ENCODE assay signal across 14 cellular contexts in genomic region chr7:136179829-136180721, GRCh38.
DNase-seq lines count a peak whose midpoint lies in the region; ATAC-seq and TF ChIP-seq lines count a peak whose summit lies in the region.
"Had no signal": no experiment of that assay in that cellular context is flagged by ENCODE, and none has a peak within 500 bp of the region (broad histone marks: within the 10 kb centered on the region; RNA-seq: fewer than 3 reads in every experiment).

No MANE protein-coding gene starts in this region.

- CTCF ChIA-PET in OCI-LY7 (lab: Charles Lee; ENCODE audit: unreplicated experiment), result no interaction called here

- intact Hi-C loops in OCI-LY7 (cut with micrococcal nuclease; ENCODE audit: unreplicated experiment) (no loop called here), heart right ventricle (cut with DNase I) (no loop called here)

- no peaks in the 10 kb centered on the region; the same call in 1 of the 2 replicates for H3K27me3 ChIP-seq in BE2C
- H3K27me3 ChIP-seq in heart right ventricle, result no peaks in the 10 kb centered on the region

- 0 out of 2 replicates have a peak overlapping the region, but pooled peaks have one; percentile 13 for H2AFZ ChIP-seq in OCI-LY7 (ENCODE audit: low read length)

- H3K36me3 ChIP-seq in BE2C (no peaks in the 10 kb centered on the region), OCI-LY7 (ENCODE audit: insufficient read depth, low read length) (no peaks in the 10 kb centered on the region), heart right ventricle (no peaks in the 10 kb centered on the region)
- H3K36me3 ChIP-seq: HAP-1 had no signal

- H3K4me3 Mint-ChIP-seq in progenitor cell of endocrine pancreas (ENCODE audit: low read depth), result no peak overlapping the region
- H3K4me3 Mint-ChIP-seq: CD4-positive, CD25-positive, alpha-beta regulatory T cell; IgD-negative memory B cell had no signal

- H3K4me2 ChIP-seq in OCI-LY7 (ENCODE audit: low read length), result no peak overlapping the region

- TF ChIP-seq CTCF in BE2C (IDR thresholded peaks at IDR 0.05; ENCODE audit: low read depth, low read length) (no peak), OCI-LY7 (conservative IDR thresholded peaks at IDR 0.05; ENCODE audit: low read length) (no peak), heart right ventricle (IDR thresholded peaks at IDR 0.05) (no peak), progenitor cell of endocrine pancreas (IDR thresholded peaks at IDR 0.05; ENCODE audit: unreplicated experiment) (no peak)

- no peaks in the 10 kb centered on the region for H4K20me1 ChIP-seq in OCI-LY7 (ENCODE audit: insufficient read depth, low read length)

- H3K4me3 ChIP-seq in BE2C (ENCODE audit: low read depth, low read length) (no peak overlapping the region), OCI-LY7 (ENCODE audit: low read depth, low read length, poor library complexity, severe bottlenecking) (no peak overlapping the region), heart right ventricle (no peak overlapping the region)
- H3K4me3 ChIP-seq: HAP-1 had no signal

- H3K9me2 ChIP-seq in OCI-LY7 (ENCODE audit: insufficient read depth, low read length), result no peaks in the 10 kb centered on the region

- DNase-seq in BE2C, result peak; percentile 47
- DNase-seq in CMK (ENCODE audit: low read depth), result peak; percentile 20
- DNase-seq in OCI-LY7 (ENCODE audit: low spot score), result no peak
- DNase-seq in heart right ventricle, result no peak
- no peak for DNase-seq in amygdala (lab: John Stamatoyannopoulos, UW)
- no peak for DNase-seq in activated CD4-positive, CD25-positive, alpha-beta regulatory T cell treated with anti-CD3 and anti-CD28 coated beads, Interleukin-2, amount 50 U/mL, for 72 hours
- no peak for DNase-seq in progenitor cell of endocrine pancreas (ENCODE audit: low spot score, unreplicated experiment)
- DNase-seq: NCI-H2029 treated with DMSO at 0.1 percent for 48 hours, NCI-H524, SHP77 treated with DMSO at 0.1 percent for 48 hours had no signal

- no peaks in the 10 kb centered on the region for H3K79me2 ChIP-seq in OCI-LY7 (ENCODE audit: insufficient read depth, low read depth, low read length)

- no peaks in the 10 kb centered on the region for H3K4me1 Mint-ChIP-seq in progenitor cell of endocrine pancreas (ENCODE audit: low read depth)

- H3K4me1 ChIP-seq in BE2C (peaks cover 10% of the 10 kb centered on the region), OCI-LY7 (ENCODE audit: insufficient read depth, low read length, poor library complexity, severe bottlenecking) (no peaks in the 10 kb centered on the region), heart right ventricle (peaks cover 0 to 11% (median 0%) of the 10 kb centered on the region in 9 donors)
- H3K4me1 ChIP-seq: HAP-1 had no signal

- 23 to 28% methylated on average over 5 of the region's 5 CpGs for WGBS in heart right ventricle, 2 donors

- no peaks in the 10 kb centered on the region for H3K36me3 Mint-ChIP-seq in progenitor cell of endocrine pancreas (ENCODE audit: insufficient read depth)

- POLR2A ChIA-PET in OCI-LY7 (lab: Charles Lee), result interaction anchor here (0.6 to 1.4 kb wide), 3 partner anchors 25 to 295 kb away, joined by 3 to 4 read pairs (median 4); no protein-coding TSS in a partner anchor

- peaks cover 2% of the 10 kb centered on the region for H3K27me3 Mint-ChIP-seq in progenitor cell of endocrine pancreas
- H3K27me3 Mint-ChIP-seq: CD4-positive, CD25-positive, alpha-beta regulatory T cell; IgD-negative memory B cell had no signal

- H3K27ac ChIP-seq in OCI-LY7 (ENCODE audit: low read depth, low read length, poor library complexity, severe bottlenecking), result no peak overlapping the region
- peak overlapping the region in 6 of 10 donors; percentile 33 to 66 (median 56) for H3K27ac ChIP-seq in heart right ventricle

- BruUV-seq in OCI-LY7 (replicated peaks; lab: Mats Ljungman, UMichigan), result no TSS peak

- no peak overlapping the region for H3K27ac Mint-ChIP-seq in progenitor cell of endocrine pancreas
- H3K27ac Mint-ChIP-seq: IgD-negative memory B cell had no signal

- H3K9me3 ChIP-seq in BE2C (no peaks in the 10 kb centered on the region), OCI-LY7 (ENCODE audit: low read length) (0 out of 2 replicates have a peak, but pooled peaks cover 8% of the 10 kb centered on the region), heart right ventricle (no peaks in the 10 kb centered on the region)
- H3K9me3 ChIP-seq: HAP-1 had no signal

- H3K9me3 Mint-ChIP-seq in progenitor cell of endocrine pancreas (ENCODE audit: low read depth), result no peaks in the 10 kb centered on the region

- peak in 7 of 8 donors; percentile 69 to 94 (median 82) for ATAC-seq in heart right ventricle
- ATAC-seq in HG03457 (IDR thresholded peaks at IDR 0.05; ENCODE audit: unreplicated experiment), result no peak

Comparison
In these comparisons a context has a peak if more than half of its experiments do, and no peak if none do; other contexts are left out.
1. DNase-seq: peak in BE2C (single experiment) and CMK (single experiment); none in OCI-LY7 (single experiment), heart right ventricle (0 of 2), amygdala (0 of 56), activated CD4-positive, CD25-positive, alpha-beta regulatory T cell treated with anti-CD3 and anti-CD28 coated beads, Interleukin-2, amount 50 U/mL, for 72 hours (single experiment) and progenitor cell of endocrine pancreas (single experiment).